31 cellular contexts compared by ENCODE assay signal in the genomic region with DNA sequence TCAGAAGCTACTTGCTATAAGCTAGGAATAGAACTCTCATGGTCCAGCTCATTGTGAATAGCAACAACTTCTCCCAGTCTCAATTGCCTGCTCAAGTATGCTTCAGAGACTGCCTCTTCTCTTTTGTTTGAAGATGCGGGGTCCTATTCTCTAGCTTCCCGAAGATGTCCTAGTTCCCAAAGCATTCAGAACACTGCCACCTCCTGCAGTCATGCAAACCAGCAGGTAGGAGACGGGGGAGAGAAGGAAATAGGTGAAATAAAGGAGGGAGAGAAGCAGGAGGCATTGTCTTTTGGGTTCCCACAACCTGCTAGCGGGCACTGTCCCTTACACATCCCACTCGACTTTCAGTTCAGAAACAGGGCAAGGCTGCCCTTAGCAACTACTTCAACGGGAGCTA.
"Had no signal": no experiment of that assay in that cellular context is flagged by ENCODE, and none has a peak within 500 bp of the region (broad histone marks: within the 10 kb centered on the region; RNA-seq: fewer than 3 reads in every experiment).

No MANE protein-coding gene starts in this region.

- H3K4me1 Mint-ChIP-seq: nephron progenitor cell had no signal

- H3K9me3 Mint-ChIP-seq: memory B cell; naive thymus-derived CD8-positive, alpha-beta T cell; nephron progenitor cell had no signal

- H3K36me3 Mint-ChIP-seq: immature natural killer cell; naive thymus-derived CD8-positive, alpha-beta T cell; stimulated activated memory B cell treated with anti-CD40 and anti-IgM and Interleukin-4, amounts not matched to agents 10 μg/mL and 1 μg/mL and 100 μg/mL, for 72 hours had no signal

- H3K9me3 ChIP-seq: colonic mucosa, esophagus squamous epithelium, heart right ventricle, ovary, psoas muscle, spleen, testis, tibial artery, upper lobe of left lung had no signal

- DNase-seq: colonic mucosa; dermis blood vessel endothelial cell; effector memory CD4-positive, alpha-beta T cell; erythroblast; esophagus squamous epithelium; foreskin melanocyte; glutamatergic neuron; heart right ventricle; hippocampal formation; immature natural killer cell; islet precursor cell; left ventricle myocardium superior; midbrain; naive thymus-derived CD8-positive, alpha-beta T cell; nephron progenitor cell; nucleus accumbens; ovary; posterior cingulate gyrus; psoas muscle; right cardiac atrium; spleen; stimulated activated CD4-positive, alpha-beta T cell treated with anti-CD3 and anti-CD28 coated beads, Interleukin-4, amount 100 ng/mL, for 4 hours; stimulated activated naive CD8-positive, alpha-beta T cell treated with anti-CD3 and anti-CD28 coated beads, Interleukin-15, Interleukin-2, amounts not matched to agents 100 U/mL and 50 U/mL, for 24 hours; substantia nigra; testis; tibial artery; upper lobe of left lung had no signal

- H3K4me3 ChIP-seq: colonic mucosa, esophagus squamous epithelium, heart right ventricle, lung, ovary, psoas muscle, skin epidermis, spleen, testis, tibial artery, upper lobe of left lung had no signal

- H3K4me1 ChIP-seq: colonic mucosa, esophagus squamous epithelium, psoas muscle, testis, tibial artery, upper lobe of left lung had no signal

- H3K36me3 ChIP-seq: colonic mucosa, esophagus squamous epithelium, heart right ventricle, ovary, spleen, tibial artery, upper lobe of left lung had no signal

- ATAC-seq: heart right ventricle; left ventricle myocardium superior; naive thymus-derived CD8-positive, alpha-beta T cell; psoas muscle; right cardiac atrium; stimulated activated memory B cell treated with anti-CD40 and anti-IgM and Interleukin-4, amounts not matched to agents 10 μg/mL and 1 μg/mL and 100 μg/mL, for 72 hours; stimulated activated naive CD8-positive, alpha-beta T cell treated with anti-CD3 and anti-CD28 coated beads, Interleukin-15, Interleukin-2, amounts not matched to agents 100 U/mL and 50 U/mL, for 24 hours had no signal

- H3K27ac ChIP-seq: colonic mucosa, esophagus squamous epithelium, heart right ventricle, ovary, psoas muscle, skin epidermis, spleen, testis, tibial artery, upper lobe of left lung had no signal

- H3K4me3 Mint-ChIP-seq: immature natural killer cell; memory B cell; naive thymus-derived CD8-positive, alpha-beta T cell; nephron progenitor cell; stimulated activated memory B cell treated with anti-CD40 and anti-IgM and Interleukin-4, amounts not matched to agents 10 μg/mL and 1 μg/mL and 100 μg/mL, for 72 hours had no signal

- H3K27ac Mint-ChIP-seq: immature natural killer cell; memory B cell; naive thymus-derived CD8-positive, alpha-beta T cell; nephron progenitor cell; stimulated activated memory B cell treated with anti-CD40 and anti-IgM and Interleukin-4, amounts not matched to agents 10 μg/mL and 1 μg/mL and 100 μg/mL, for 72 hours had no signal

- H3K27me3 ChIP-seq: colonic mucosa, esophagus squamous epithelium, heart right ventricle, ovary, spleen, testis, tibial artery, upper lobe of left lung had no signal
